Comparison of ENCODE assay signal across 23 cellular contexts in the genomic region with DNA sequence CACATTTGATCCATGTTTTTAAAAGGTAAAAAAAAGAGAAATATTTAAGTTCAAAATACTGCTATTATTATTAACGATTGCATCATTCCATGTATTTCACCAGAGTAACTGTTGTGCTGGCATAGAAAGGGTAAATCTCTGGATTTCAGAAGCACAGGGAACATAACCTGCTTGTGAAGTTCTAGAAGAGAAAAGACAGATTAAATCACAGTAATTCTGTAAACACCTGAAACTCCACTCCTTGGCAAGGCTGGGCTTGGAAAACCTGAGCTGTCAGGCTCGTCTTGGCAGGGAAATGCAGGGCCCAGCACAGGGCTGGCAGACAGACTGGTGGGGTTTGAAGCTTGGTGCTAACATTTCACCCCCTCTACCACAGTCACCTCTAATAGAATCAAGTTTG. TPM values are rescaled to one million over a fixed set of nuclear protein-coding genes. Genes with fewer than 3 reads are reported as not detected.
"Had no signal": no experiment of that assay in that cellular context is flagged by ENCODE, and none has a peak within 500 bp of the region (broad histone marks: within the 10 kb centered on the region; RNA-seq: fewer than 3 reads in every experiment).

No MANE protein-coding gene starts in this region.

- H3K4me1 Mint-ChIP-seq: naive thymus-derived CD4-positive, alpha-beta T cell had no signal

- H3K27ac Mint-ChIP-seq: naive thymus-derived CD4-positive, alpha-beta T cell; progenitor cell of endocrine pancreas had no signal

- H3K36me3 ChIP-seq: colonic mucosa, gastrocnemius medialis, heart right ventricle, neutrophil, ovary, right lobe of liver had no signal

- H3K4me1 ChIP-seq: colonic mucosa, gastrocnemius medialis, right lobe of liver had no signal

- H3K27me3 ChIP-seq: colonic mucosa, gastrocnemius medialis, neutrophil, ovary, right lobe of liver had no signal

- H3K27ac ChIP-seq: colonic mucosa, gastrocnemius medialis, neutrophil, ovary, right lobe of liver had no signal

- DNase-seq: cerebellar nuclear complex; colonic mucosa; dermis blood vessel endothelial cell; gastrocnemius medialis; heart right ventricle; islet precursor cell; mammary epithelial cell; naive thymus-derived CD4-positive, alpha-beta T cell; ovary; right lobe of liver; stimulated activated CD4-positive, alpha-beta T cell treated with anti-CD3 and anti-CD28 coated beads, Interleukin-2, amount 100 ng/mL, for 24 hours; stimulated activated CD4-positive, alpha-beta T cell treated with anti-CD3 and anti-CD28 coated beads, Interleukin-4, amount 100 ng/mL, for 4 hours; stimulated activated naive CD4-positive, alpha-beta T cell; trophoblast cell had no signal

- ATAC-seq: gastrocnemius medialis; heart right ventricle; left lobe of liver; naive thymus-derived CD4-positive, alpha-beta T cell; right lobe of liver had no signal

- H3K4me3 Mint-ChIP-seq: naive thymus-derived CD4-positive, alpha-beta T cell had no signal

- H3K9me3 ChIP-seq: colonic mucosa, gastrocnemius medialis, heart right ventricle, neutrophil, ovary, right lobe of liver had no signal

- H3K4me3 ChIP-seq: colonic mucosa, gastrocnemius medialis, heart right ventricle, ovary, right lobe of liver had no signal

- H3K36me3 Mint-ChIP-seq: naive thymus-derived CD4-positive, alpha-beta T cell had no signal

RNA-seq across cellular contexts. Expression of gene SVOP, which starts 35.1 kb away (rescaled TPM):
- total RNA-seq: dermis blood vessel endothelial cell; fibroblast of lung; left lobe of liver; lower leg skin; mesenteric fat pad; mononuclear cell; naive thymus-derived CD4-positive, alpha-beta T cell; ovary; renal cortical epithelial cell; right lobe of liver had no signal
- polyA plus RNA-seq: esophagus; fibroblast of lung; mammary epithelial cell; naive thymus-derived CD4-positive, alpha-beta T cell; ovary had no signal
